Comparison of ENCODE assay signal across 16 cellular contexts in the genomic region with DNA sequence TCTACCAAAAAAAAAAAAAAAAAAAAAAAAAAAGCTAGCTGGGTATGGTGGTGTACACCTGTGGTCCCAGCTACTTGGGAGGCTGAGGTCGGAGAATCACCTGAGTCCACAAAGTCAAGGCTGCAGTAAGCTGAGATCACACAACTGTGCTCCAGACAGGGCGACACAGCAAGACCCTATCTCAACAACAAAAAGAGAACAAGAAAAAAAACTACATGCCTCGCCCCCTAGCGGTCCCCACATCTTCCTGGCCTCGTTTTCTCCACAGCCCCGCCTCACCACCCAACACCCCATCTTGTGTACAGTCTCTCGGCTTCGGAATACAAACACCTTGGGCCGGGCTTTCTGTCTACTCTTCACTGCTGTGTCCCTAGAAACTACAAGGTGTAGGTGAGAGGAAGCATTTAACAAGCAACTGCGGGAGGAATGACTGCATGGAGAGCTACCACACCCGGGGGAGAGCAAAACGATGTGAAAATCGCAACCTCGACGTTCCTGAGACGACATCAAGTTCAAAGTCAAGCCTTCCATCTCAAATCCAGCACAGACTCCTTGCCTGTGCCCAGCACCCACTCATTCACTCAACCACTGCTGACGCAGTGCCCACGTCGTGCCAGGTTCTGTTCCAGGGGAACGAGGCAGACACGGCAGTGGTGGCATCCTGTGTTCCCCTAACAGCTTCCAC.
"Had no signal": no experiment of that assay in that cellular context is flagged by ENCODE, and none has a peak within 500 bp of the region (broad histone marks: within the 10 kb centered on the region; RNA-seq: fewer than 3 reads in every experiment).

No MANE protein-coding gene starts in this region.

- DNase-seq: activated CD4-positive, alpha-beta T cell treated with anti-CD3 and anti-CD28 coated beads, Interleukin-2, amount 10 ng/mL, durations not matched to agents 24 days and 14 days; activated CD4-positive, CD25-positive, alpha-beta regulatory T cell; activated CD8-positive, alpha-beta memory T cell treated with anti-CD3 and anti-CD28 coated beads, Interleukin-2, amount 50 U/mL, for 4 hours; activated CD8-positive, alpha-beta T cell treated with anti-CD3 and anti-CD28 coated beads, Interleukin-2, amount 10 ng/mL, durations not matched to agents 7 days and 5 days; anterior cingulate cortex; dermis blood vessel endothelial cell; gastrocnemius medialis; heart right ventricle; left colon; midbrain; stimulated activated CD4-positive, alpha-beta T cell treated with anti-CD3 and anti-CD28 coated beads, Interleukin-12 subunit alpha, Interleukin-12 subunit beta, amount 100 ng/mL, for 4 hours; stimulated activated CD4-positive, alpha-beta T cell treated with anti-CD3 and anti-CD28 coated beads, Interleukin-2, amount 100 ng/mL, for 24 hours; stomach; testis had no signal

- H3K27ac Mint-ChIP-seq: activated CD4-positive, alpha-beta T cell treated with anti-CD3 and anti-CD28 coated beads, Interleukin-2, amount 10 ng/mL, durations not matched to agents 24 days and 14 days; activated CD8-positive, alpha-beta T cell treated with anti-CD3 and anti-CD28 coated beads, Interleukin-2, amount 10 ng/mL, durations not matched to agents 7 days and 5 days had no signal

- H3K27ac ChIP-seq: gastrocnemius medialis, heart right ventricle, stomach, testis had no signal

- ATAC-seq: activated CD8-positive, alpha-beta T cell treated with anti-CD3 and anti-CD28 coated beads, Interleukin-2, amount 10 ng/mL, durations not matched to agents 7 days and 5 days; gastrocnemius medialis; heart right ventricle; left colon had no signal

- H3K9me3 ChIP-seq: gastrocnemius medialis, heart right ventricle, stomach, testis had no signal

- H3K27me3 ChIP-seq: gastrocnemius medialis, heart right ventricle, stomach, testis had no signal

- H3K4me3 ChIP-seq: gastrocnemius medialis, heart right ventricle, lung, stomach, testis had no signal

- H3K27me3 Mint-ChIP-seq: activated CD4-positive, alpha-beta T cell treated with anti-CD3 and anti-CD28 coated beads, Interleukin-2, amount 10 ng/mL, durations not matched to agents 24 days and 14 days had no signal

- H3K9me3 Mint-ChIP-seq: activated CD4-positive, alpha-beta T cell treated with anti-CD3 and anti-CD28 coated beads, Interleukin-2, amount 10 ng/mL, durations not matched to agents 24 days and 14 days; neural crest cell had no signal

- H3K4me1 Mint-ChIP-seq: activated CD4-positive, alpha-beta T cell treated with anti-CD3 and anti-CD28 coated beads, Interleukin-2, amount 10 ng/mL, durations not matched to agents 24 days and 14 days; neural crest cell had no signal

- H3K4me1 ChIP-seq: testis had no signal

- H3K4me3 Mint-ChIP-seq: activated CD4-positive, alpha-beta T cell treated with anti-CD3 and anti-CD28 coated beads, Interleukin-2, amount 10 ng/mL, durations not matched to agents 24 days and 14 days; activated CD8-positive, alpha-beta T cell treated with anti-CD3 and anti-CD28 coated beads, Interleukin-2, amount 10 ng/mL, durations not matched to agents 7 days and 5 days; neural crest cell had no signal
